ENCODE assay signal across 4 cellular contexts in the genomic region with DNA sequence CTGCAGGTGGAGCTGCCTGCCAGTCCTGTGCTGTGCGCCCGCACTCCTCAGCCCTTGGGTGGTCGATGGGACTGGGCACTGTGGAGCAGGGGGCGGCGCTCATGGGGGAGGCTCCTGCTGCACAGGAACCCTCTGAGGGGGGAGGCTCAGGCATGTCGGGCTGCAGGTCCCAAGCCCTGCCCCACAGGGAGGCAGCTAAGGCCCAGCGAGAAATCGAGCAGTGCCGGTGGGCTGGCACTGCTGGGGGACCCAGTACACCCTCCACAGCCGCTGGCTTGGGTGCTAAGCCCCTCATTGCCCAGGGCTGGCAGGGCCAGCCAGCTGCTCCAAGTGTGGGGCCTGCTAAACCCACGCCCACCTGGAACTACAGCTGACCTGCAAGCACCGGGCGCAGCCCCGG. TPM values are rescaled to one million over a fixed set of nuclear protein-coding genes. Genes with fewer than 3 reads are reported as not detected.
"Had no signal": no experiment of that assay in that cellular context is flagged by ENCODE, and none has a peak within 500 bp of the region (broad histone marks: within the 10 kb centered on the region; RNA-seq: fewer than 3 reads in every experiment).

No MANE protein-coding gene starts in this region.

RNA-seq across cellular contexts. Expression of gene GLYATL3, which starts 16.3 kb away (rescaled TPM):
- total RNA-seq: LHCN-M2, M059J, MCF 10A, NCI-H460 had no signal
